1 cellular context compared by ENCODE assay signal in the genomic region with DNA sequence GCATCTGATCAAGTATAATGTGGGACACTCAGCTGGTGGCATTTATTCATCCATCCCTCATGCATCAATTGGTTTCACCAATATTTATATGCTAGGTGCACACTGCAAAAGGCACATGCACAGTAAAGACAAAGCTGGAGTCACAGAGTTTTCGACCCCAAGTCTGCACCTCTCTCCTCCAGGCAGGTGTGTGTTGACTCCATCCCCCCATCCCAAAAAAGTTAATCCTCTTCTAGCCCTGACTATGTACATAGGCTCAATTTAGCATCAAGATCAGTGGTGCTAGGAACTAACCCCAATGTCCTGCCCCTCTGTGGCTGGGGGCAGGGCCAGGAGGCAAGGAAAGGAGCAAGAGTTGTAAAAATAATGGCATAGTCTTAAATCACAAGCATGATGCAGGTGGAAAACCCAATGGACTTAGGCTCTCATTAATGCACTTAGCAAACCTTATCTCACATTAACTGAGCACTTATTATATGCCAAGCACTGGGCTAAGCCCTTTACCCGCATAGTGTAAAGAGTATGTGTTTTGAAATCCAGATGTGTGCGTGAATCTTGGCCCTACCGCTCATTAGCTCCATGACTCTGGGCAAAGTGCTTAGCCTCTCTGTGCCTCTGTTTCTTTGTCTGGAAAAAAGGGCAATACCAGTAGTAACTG.
TF ChIP-seq lines count a peak whose summit lies in the region.

No MANE protein-coding gene starts in this region.

TF ChIP-seq in HepG2, 621 proteins besides CTCF, POLR2A, EP300 and RAD21 (continued from another document):
- TF ChIP-seq, protein P1, sequence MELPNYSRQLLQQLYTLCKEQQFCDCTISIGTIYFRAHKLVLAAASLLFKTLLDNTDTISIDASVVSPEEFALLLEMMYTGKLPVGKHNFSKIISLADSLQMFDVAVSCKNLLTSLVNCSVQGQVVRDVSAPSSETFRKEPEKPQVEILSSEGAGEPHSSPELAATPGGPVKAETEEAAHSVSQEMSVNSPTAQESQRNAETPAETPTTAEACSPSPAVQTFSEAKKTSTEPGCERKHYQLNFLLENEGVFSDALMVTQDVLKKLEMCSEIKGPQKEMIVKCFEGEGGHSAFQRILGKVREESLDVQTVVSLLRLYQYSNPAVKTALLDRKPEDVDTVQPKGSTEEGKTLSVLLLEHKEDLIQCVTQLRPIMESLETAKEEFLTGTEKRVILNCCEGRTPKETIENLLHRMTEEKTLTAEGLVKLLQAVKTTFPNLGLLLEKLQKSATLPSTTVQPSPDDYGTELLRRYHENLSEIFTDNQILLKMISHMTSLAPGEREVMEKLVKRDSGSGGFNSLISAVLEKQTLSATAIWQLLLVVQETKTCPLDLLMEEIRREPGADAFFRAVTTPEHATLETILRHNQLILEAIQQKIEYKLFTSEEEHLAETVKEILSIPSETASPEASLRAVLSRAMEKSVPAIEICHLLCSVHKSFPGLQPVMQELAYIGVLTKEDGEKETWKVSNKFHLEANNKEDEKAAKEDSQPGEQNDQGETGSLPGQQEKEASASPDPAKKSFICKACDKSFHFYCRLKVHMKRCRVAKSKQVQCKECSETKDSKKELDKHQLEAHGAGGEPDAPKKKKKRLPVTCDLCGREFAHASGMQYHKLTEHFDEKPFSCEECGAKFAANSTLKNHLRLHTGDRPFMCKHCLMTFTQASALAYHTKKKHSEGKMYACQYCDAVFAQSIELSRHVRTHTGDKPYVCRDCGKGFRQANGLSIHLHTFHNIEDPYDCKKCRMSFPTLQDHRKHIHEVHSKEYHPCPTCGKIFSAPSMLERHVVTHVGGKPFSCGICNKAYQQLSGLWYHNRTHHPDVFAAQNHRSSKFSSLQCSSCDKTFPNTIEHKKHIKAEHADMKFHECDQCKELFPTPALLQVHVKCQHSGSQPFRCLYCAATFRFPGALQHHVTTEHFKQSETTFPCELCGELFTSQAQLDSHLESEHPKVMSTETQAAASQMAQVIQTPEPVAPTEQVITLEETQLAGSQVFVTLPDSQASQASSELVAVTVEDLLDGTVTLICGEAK (IDR thresholded peaks at IDR 0.05), result no peak
- TF ChIP-seq, protein P1 (CRISPR knock-in tag; IDR thresholded peaks at IDR 0.05), result no peak
- TF ChIP-seq TCF7 (IDR thresholded peaks at IDR 0.05; ENCODE audit: low read depth), result no peak
- no peak for TF ChIP-seq SIN3B (IDR thresholded peaks at IDR 0.05; ENCODE audit: low read length)
- no peak for TF ChIP-seq KLF13 (CRISPR knock-in tag; IDR thresholded peaks at IDR 0.05)
- TF ChIP-seq KAT7 (CRISPR knock-in tag; IDR thresholded peaks at IDR 0.05; ENCODE audit: borderline replicate concordance), result no peak
- TF ChIP-seq, protein P2, sequence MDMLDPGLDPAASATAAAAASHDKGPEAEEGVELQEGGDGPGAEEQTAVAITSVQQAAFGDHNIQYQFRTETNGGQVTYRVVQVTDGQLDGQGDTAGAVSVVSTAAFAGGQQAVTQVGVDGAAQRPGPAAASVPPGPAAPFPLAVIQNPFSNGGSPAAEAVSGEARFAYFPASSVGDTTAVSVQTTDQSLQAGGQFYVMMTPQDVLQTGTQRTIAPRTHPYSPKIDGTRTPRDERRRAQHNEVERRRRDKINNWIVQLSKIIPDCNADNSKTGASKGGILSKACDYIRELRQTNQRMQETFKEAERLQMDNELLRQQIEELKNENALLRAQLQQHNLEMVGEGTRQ (IDR thresholded peaks at IDR 0.05; ENCODE audit: low read depth, low read length), result no peak
- TF ChIP-seq, protein P2 (CRISPR knock-in tag; IDR thresholded peaks at IDR 0.05; ENCODE audit: borderline replicate concordance), result no peak
- TF ChIP-seq, protein P3, sequence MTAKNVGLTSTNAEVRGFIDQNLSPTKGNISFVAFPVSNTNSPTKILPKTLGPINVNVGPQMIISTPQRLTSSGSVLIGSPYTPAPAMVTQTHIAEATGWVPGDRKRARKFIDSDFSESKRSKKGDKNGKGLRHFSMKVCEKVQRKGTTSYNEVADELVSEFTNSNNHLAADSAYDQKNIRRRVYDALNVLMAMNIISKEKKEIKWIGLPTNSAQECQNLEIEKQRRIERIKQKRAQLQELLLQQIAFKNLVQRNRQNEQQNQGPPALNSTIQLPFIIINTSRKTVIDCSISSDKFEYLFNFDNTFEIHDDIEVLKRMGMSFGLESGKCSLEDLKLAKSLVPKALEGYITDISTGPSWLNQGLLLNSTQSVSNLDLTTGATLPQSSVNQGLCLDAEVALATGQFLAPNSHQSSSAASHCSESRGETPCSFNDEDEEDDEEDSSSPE (CRISPR knock-in tag; IDR thresholded peaks at IDR 0.05), result no peak
- peak; percentile 41; the same call in 1 of the 2 replicates for TF ChIP-seq GFI1 (CRISPR knock-in tag; IDR thresholded peaks at IDR 0.05; ENCODE audit: borderline replicate concordance)
